In the genomic region with DNA sequence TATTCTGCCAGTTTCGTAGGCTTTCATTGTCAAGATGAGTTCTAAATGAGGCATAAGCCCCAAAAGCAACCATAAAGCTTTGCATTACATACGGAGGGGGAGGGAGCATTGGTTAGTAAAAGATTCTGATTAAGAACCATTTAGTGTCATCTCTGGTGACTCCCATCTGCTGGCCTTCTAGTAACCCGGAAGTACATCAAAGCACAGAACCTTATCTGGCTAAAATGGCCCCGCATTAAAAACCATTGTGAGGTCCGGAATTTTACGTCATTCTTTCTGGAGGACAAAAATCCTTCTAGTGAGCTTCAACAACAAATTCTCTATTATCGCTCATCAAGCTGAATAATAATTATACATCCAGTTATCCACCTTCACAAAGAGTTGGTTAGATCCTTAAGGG, we compare ENCODE assay signal across 1 cellular context.
TF ChIP-seq lines count a peak whose summit lies in the region.

No MANE protein-coding gene starts in this region.

TF ChIP-seq in K562, 482 proteins besides CTCF, POLR2A, EP300 and RAD21:
- TF ChIP-seq, protein P1, sequence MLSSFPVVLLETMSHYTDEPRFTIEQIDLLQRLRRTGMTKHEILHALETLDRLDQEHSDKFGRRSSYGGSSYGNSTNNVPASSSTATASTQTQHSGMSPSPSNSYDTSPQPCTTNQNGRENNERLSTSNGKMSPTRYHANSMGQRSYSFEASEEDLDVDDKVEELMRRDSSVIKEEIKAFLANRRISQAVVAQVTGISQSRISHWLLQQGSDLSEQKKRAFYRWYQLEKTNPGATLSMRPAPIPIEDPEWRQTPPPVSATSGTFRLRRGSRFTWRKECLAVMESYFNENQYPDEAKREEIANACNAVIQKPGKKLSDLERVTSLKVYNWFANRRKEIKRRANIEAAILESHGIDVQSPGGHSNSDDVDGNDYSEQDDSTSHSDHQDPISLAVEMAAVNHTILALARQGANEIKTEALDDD (IDR thresholded peaks at IDR 0.05): no peak
- TF ChIP-seq KDM2B (CRISPR knock-in tag; IDR thresholded peaks at IDR 0.05) (no peak), ZNF41 (CRISPR knock-in tag; conservative IDR thresholded peaks at IDR 0.05) (no peak), MXI1 (IDR thresholded peaks at IDR 0.05; ENCODE audit: low read depth, low read length) (no peak), MYC (IDR thresholded peaks at IDR 0.05; ENCODE audit: low read depth, low read length) (no peak), MYC (CRISPR knock-in tag; IDR thresholded peaks at IDR 0.05; ENCODE audit: borderline replicate concordance, low read depth) (no peak), NFYB (IDR thresholded peaks at IDR 0.05; ENCODE audit: extremely low read depth, insufficient read length) (no peak), ZBTB34 (CRISPR knock-in tag; IDR thresholded peaks at IDR 0.05) (no peak), NR2C1 (IDR thresholded peaks at IDR 0.05) (peak; percentile 88), NR2C1 (tag; IDR thresholded peaks at IDR 0.05) (peak; percentile 84), GABPB1 (CRISPR knock-in tag; IDR thresholded peaks at IDR 0.05) (0 out of 2 replicates have a peak, but pooled peaks have one; percentile 44), PHF8 (IDR thresholded peaks at IDR 0.05; ENCODE audit: borderline replicate concordance, low read length) (no peak), ATF1 (CRISPR knock-in tag; IDR thresholded peaks at IDR 0.05) (no peak), ATF1 (tag; IDR thresholded peaks at IDR 0.05) (no peak), U2AF2 (optimal IDR thresholded peaks at IDR 0.05; ENCODE audit: low read depth, low read length) (no peak), HDAC6 (IDR thresholded peaks at IDR 0.05; ENCODE audit: low read depth, low read length) (no peak), PRMT5 (CRISPR knock-in tag; IDR thresholded peaks at IDR 0.05) (no peak), FOXJ3 (CRISPR knock-in tag; IDR thresholded peaks at IDR 0.05) (no peak), KLF1 (tag; IDR thresholded peaks at IDR 0.05) (no peak), STAT5B (CRISPR knock-in tag; IDR thresholded peaks at IDR 0.05) (no peak), ZFPM2 (CRISPR knock-in tag; IDR thresholded peaks at IDR 0.05) (no peak), NR2C2 (CRISPR knock-in tag; IDR thresholded peaks at IDR 0.05) (0 out of 2 replicates have a peak, but pooled peaks have one; percentile 44), NR2C2 (tag; IDR thresholded peaks at IDR 0.05) (peak; percentile 74), YY1 (IDR thresholded peaks at IDR 0.05; ENCODE audit: borderline replicate concordance in 1 of 3, control insufficient read depth in 1 of 3, extremely low read depth in 1 of 3, insufficient read depth in 3 of 3, insufficient read length in 1 of 3, insufficient replicate concordance in 2 of 3, low read depth in 1 of 3, low read length in 2 of 3) (peak in 1 of 3 experiments; percentile 21), RFX7 (CRISPR knock-in tag; IDR thresholded peaks at IDR 0.05) (no peak), ZNF408 (CRISPR knock-in tag; IDR thresholded peaks at IDR 0.05; ENCODE audit: low read depth) (no peak), SIRT6 (IDR thresholded peaks at IDR 0.05; ENCODE audit: low read depth, low read length) (no peak), NFE2 (IDR thresholded peaks at IDR 0.05; ENCODE audit: low read depth) (no peak)
- TF ChIP-seq, protein P2, sequence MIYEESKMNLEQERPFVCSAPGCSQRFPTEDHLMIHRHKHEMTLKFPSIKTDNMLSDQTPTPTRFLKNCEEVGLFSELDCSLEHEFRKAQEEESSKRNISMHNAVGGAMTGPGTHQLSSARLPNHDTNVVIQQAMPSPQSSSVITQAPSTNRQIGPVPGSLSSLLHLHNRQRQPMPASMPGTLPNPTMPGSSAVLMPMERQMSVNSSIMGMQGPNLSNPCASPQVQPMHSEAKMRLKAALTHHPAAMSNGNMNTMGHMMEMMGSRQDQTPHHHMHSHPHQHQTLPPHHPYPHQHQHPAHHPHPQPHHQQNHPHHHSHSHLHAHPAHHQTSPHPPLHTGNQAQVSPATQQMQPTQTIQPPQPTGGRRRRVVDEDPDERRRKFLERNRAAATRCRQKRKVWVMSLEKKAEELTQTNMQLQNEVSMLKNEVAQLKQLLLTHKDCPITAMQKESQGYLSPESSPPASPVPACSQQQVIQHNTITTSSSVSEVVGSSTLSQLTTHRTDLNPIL (CRISPR knock-in tag; IDR thresholded peaks at IDR 0.05): no peak
- TF ChIP-seq, protein P3, sequence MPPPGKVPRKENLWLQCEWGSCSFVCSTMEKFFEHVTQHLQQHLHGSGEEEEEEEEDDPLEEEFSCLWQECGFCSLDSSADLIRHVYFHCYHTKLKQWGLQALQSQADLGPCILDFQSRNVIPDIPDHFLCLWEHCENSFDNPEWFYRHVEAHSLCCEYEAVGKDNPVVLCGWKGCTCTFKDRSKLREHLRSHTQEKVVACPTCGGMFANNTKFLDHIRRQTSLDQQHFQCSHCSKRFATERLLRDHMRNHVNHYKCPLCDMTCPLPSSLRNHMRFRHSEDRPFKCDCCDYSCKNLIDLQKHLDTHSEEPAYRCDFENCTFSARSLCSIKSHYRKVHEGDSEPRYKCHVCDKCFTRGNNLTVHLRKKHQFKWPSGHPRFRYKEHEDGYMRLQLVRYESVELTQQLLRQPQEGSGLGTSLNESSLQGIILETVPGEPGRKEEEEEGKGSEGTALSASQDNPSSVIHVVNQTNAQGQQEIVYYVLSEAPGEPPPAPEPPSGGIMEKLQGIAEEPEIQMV (tag; conservative IDR thresholded peaks at IDR 0.05; ENCODE audit: low read depth): no peak
- TF ChIP-seq, protein P4, sequence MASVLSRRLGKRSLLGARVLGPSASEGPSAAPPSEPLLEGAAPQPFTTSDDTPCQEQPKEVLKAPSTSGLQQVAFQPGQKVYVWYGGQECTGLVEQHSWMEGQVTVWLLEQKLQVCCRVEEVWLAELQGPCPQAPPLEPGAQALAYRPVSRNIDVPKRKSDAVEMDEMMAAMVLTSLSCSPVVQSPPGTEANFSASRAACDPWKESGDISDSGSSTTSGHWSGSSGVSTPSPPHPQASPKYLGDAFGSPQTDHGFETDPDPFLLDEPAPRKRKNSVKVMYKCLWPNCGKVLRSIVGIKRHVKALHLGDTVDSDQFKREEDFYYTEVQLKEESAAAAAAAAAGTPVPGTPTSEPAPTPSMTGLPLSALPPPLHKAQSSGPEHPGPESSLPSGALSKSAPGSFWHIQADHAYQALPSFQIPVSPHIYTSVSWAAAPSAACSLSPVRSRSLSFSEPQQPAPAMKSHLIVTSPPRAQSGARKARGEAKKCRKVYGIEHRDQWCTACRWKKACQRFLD (CRISPR knock-in tag; IDR thresholded peaks at IDR 0.05): no peak
- TF ChIP-seq, protein P5, sequence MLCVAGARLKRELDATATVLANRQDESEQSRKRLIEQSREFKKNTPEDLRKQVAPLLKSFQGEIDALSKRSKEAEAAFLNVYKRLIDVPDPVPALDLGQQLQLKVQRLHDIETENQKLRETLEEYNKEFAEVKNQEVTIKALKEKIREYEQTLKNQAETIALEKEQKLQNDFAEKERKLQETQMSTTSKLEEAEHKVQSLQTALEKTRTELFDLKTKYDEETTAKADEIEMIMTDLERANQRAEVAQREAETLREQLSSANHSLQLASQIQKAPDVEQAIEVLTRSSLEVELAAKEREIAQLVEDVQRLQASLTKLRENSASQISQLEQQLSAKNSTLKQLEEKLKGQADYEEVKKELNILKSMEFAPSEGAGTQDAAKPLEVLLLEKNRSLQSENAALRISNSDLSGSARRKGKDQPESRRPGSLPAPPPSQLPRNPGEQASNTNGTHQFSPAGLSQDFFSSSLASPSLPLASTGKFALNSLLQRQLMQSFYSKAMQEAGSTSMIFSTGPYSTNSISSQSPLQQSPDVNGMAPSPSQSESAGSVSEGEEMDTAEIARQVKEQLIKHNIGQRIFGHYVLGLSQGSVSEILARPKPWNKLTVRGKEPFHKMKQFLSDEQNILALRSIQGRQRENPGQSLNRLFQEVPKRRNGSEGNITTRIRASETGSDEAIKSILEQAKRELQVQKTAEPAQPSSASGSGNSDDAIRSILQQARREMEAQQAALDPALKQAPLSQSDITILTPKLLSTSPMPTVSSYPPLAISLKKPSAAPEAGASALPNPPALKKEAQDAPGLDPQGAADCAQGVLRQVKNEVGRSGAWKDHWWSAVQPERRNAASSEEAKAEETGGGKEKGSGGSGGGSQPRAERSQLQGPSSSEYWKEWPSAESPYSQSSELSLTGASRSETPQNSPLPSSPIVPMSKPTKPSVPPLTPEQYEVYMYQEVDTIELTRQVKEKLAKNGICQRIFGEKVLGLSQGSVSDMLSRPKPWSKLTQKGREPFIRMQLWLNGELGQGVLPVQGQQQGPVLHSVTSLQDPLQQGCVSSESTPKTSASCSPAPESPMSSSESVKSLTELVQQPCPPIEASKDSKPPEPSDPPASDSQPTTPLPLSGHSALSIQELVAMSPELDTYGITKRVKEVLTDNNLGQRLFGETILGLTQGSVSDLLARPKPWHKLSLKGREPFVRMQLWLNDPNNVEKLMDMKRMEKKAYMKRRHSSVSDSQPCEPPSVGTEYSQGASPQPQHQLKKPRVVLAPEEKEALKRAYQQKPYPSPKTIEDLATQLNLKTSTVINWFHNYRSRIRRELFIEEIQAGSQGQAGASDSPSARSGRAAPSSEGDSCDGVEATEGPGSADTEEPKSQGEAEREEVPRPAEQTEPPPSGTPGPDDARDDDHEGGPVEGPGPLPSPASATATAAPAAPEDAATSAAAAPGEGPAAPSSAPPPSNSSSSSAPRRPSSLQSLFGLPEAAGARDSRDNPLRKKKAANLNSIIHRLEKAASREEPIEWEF (CRISPR knock-in tag; IDR thresholded peaks at IDR 0.05): no peak
- TF ChIP-seq, protein P6, sequence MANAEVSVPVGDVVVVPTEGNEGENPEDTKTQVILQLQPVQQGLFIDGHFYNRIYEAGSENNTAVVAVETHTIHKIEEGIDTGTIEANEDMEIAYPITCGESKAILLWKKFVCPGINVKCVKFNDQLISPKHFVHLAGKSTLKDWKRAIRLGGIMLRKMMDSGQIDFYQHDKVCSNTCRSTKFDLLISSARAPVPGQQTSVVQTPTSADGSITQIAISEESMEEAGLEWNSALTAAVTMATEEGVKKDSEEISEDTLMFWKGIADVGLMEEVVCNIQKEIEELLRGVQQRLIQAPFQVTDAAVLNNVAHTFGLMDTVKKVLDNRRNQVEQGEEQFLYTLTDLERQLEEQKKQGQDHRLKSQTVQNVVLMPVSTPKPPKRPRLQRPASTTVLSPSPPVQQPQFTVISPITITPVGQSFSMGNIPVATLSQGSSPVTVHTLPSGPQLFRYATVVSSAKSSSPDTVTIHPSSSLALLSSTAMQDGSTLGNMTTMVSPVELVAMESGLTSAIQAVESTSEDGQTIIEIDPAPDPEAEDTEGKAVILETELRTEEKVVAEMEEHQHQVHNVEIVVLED (CRISPR knock-in tag; IDR thresholded peaks at IDR 0.05): no peak
- TF ChIP-seq, protein P7, sequence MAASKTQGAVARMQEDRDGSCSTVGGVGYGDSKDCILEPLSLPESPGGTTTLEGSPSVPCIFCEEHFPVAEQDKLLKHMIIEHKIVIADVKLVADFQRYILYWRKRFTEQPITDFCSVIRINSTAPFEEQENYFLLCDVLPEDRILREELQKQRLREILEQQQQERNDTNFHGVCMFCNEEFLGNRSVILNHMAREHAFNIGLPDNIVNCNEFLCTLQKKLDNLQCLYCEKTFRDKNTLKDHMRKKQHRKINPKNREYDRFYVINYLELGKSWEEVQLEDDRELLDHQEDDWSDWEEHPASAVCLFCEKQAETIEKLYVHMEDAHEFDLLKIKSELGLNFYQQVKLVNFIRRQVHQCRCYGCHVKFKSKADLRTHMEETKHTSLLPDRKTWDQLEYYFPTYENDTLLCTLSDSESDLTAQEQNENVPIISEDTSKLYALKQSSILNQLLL (CRISPR knock-in tag; IDR thresholded peaks at IDR 0.05; ENCODE audit: borderline replicate concordance): no peak
